In genomic region chr13:48317511-48317981, GRCh38 we compare ENCODE assay signal across 1 cellular context.
TF ChIP-seq lines count a peak whose summit lies in the region.

No MANE protein-coding gene starts in this region.

TF ChIP-seq in H1, 55 proteins besides CTCF, POLR2A, EP300 and RAD21:
- TF ChIP-seq RXRA (IDR thresholded peaks at IDR 0.05; ENCODE audit: insufficient read depth, low read depth, low read length), result no peak
- TF ChIP-seq SIN3A (conservative IDR thresholded peaks at IDR 0.05 in 1 of 2, IDR thresholded peaks at IDR 0.05 in 1 of 2; ENCODE audit: low read depth in 1 of 2, low read length in 2 of 2), result no peak
- TF ChIP-seq EGR1 (IDR thresholded peaks at IDR 0.05; ENCODE audit: borderline replicate concordance, low read depth, low read length), result no peak
- TF ChIP-seq BCL11A (IDR thresholded peaks at IDR 0.05; ENCODE audit: low read depth in 2 of 2, low read length in 2 of 2), result no peak
- no peak for TF ChIP-seq FOSL1 (IDR thresholded peaks at IDR 0.05; ENCODE audit: insufficient read depth, low read depth, low read length)
- no peak for TF ChIP-seq JUN (IDR thresholded peaks at IDR 0.05; ENCODE audit: low read depth, low read length)
- TF ChIP-seq MAX (IDR thresholded peaks at IDR 0.05), result no peak
- no peak for TF ChIP-seq KDM5A (IDR thresholded peaks at IDR 0.05; ENCODE audit: low read length)
- no peak for TF ChIP-seq ATF3 (IDR thresholded peaks at IDR 0.05; ENCODE audit: insufficient read depth, low read depth, low read length)
- no peak for TF ChIP-seq CTBP2 (IDR thresholded peaks at IDR 0.05; ENCODE audit: borderline replicate concordance, insufficient read depth, insufficient read length, low read length)
- TF ChIP-seq POLR2AphosphoS5 (IDR thresholded peaks at IDR 0.05; ENCODE audit: low read depth, low read length), result no peak
- TF ChIP-seq ATF2 (IDR thresholded peaks at IDR 0.05; ENCODE audit: low read length), result no peak
